1 cellular context compared by ENCODE assay signal in the genomic region with DNA sequence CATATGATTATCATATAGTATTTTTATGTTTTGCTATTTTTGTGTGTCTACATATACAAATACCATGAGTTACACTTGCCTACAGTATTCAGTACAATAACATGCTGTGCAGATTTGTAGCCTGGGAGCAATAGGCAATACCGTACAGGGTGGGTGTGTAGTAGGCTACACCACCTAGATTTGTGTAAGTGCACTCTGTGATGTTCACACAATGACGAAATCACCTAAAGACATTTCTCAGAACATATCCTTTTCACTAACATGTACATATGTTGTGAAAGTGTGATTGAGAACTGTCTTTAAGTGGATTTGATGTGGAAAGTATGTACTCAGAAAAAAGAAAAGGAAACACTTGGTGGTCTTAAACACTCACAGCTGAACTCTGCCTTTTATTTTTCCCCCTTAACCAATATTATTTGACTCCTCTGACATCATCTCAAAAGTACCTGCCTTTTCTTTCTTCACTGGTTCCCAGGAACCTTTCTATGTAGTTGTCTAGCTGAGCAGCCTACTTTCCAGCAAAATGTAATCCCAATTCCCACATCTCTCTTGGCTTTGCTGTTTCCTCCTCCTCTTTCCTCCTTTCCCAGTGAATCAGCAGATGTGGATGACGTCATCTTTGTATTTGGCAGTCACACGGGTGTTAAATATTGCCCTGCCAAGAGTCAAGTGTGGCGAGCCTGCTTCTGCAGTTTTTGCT.
TF ChIP-seq lines count a peak whose summit lies in the region.

No MANE protein-coding gene starts in this region.

TF ChIP-seq in K562, 482 proteins besides CTCF, POLR2A, EP300 and RAD21 (continued from another document and continues in another):
- TF ChIP-seq, protein P1, sequence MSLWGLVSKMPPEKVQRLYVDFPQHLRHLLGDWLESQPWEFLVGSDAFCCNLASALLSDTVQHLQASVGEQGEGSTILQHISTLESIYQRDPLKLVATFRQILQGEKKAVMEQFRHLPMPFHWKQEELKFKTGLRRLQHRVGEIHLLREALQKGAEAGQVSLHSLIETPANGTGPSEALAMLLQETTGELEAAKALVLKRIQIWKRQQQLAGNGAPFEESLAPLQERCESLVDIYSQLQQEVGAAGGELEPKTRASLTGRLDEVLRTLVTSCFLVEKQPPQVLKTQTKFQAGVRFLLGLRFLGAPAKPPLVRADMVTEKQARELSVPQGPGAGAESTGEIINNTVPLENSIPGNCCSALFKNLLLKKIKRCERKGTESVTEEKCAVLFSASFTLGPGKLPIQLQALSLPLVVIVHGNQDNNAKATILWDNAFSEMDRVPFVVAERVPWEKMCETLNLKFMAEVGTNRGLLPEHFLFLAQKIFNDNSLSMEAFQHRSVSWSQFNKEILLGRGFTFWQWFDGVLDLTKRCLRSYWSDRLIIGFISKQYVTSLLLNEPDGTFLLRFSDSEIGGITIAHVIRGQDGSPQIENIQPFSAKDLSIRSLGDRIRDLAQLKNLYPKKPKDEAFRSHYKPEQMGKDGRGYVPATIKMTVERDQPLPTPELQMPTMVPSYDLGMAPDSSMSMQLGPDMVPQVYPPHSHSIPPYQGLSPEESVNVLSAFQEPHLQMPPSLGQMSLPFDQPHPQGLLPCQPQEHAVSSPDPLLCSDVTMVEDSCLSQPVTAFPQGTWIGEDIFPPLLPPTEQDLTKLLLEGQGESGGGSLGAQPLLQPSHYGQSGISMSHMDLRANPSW (CRISPR knock-in tag; IDR thresholded peaks at IDR 0.05) = no peak
- no peak for TF ChIP-seq ZNF57 (CRISPR knock-in tag; IDR thresholded peaks at IDR 0.05)
- peak; percentile 85 for TF ChIP-seq MTA1 (IDR thresholded peaks at IDR 0.05; ENCODE audit: borderline replicate concordance)
- no peak for TF ChIP-seq DMBX1 (CRISPR knock-in tag; IDR thresholded peaks at IDR 0.05; ENCODE audit: borderline replicate concordance)
- TF ChIP-seq, protein P2, sequence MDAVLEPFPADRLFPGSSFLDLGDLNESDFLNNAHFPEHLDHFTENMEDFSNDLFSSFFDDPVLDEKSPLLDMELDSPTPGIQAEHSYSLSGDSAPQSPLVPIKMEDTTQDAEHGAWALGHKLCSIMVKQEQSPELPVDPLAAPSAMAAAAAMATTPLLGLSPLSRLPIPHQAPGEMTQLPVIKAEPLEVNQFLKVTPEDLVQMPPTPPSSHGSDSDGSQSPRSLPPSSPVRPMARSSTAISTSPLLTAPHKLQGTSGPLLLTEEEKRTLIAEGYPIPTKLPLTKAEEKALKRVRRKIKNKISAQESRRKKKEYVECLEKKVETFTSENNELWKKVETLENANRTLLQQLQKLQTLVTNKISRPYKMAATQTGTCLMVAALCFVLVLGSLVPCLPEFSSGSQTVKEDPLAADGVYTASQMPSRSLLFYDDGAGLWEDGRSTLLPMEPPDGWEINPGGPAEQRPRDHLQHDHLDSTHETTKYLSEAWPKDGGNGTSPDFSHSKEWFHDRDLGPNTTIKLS (IDR thresholded peaks at IDR 0.05; ENCODE audit: borderline replicate concordance, low read depth) = no peak
- TF ChIP-seq, protein P3, sequence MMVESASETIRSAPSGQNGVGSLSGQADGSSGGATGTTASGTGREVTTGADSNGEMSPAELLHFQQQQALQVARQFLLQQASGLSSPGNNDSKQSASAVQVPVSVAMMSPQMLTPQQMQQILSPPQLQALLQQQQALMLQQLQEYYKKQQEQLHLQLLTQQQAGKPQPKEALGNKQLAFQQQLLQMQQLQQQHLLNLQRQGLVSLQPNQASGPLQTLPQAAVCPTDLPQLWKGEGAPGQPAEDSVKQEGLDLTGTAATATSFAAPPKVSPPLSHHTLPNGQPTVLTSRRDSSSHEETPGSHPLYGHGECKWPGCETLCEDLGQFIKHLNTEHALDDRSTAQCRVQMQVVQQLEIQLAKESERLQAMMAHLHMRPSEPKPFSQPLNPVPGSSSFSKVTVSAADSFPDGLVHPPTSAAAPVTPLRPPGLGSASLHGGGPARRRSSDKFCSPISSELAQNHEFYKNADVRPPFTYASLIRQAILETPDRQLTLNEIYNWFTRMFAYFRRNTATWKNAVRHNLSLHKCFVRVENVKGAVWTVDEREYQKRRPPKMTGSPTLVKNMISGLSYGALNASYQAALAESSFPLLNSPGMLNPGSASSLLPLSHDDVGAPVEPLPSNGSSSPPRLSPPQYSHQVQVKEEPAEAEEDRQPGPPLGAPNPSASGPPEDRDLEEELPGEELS (CRISPR knock-in tag; IDR thresholded peaks at IDR 0.05; ENCODE audit: borderline replicate concordance) = no peak
- no peak for TF ChIP-seq CBX3 (IDR thresholded peaks at IDR 0.05; ENCODE audit: borderline replicate concordance in 1 of 2, low read length in 2 of 2)
- TF ChIP-seq, protein P4, sequence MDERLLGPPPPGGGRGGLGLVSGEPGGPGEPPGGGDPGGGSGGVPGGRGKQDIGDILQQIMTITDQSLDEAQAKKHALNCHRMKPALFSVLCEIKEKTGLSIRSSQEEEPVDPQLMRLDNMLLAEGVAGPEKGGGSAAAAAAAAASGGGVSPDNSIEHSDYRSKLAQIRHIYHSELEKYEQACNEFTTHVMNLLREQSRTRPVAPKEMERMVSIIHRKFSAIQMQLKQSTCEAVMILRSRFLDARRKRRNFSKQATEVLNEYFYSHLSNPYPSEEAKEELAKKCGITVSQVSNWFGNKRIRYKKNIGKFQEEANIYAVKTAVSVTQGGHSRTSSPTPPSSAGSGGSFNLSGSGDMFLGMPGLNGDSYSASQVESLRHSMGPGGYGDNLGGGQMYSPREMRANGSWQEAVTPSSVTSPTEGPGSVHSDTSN (CRISPR knock-in tag; IDR thresholded peaks at IDR 0.05; ENCODE audit: low read depth) = no peak
- TF ChIP-seq, protein P4 (tag; conservative IDR thresholded peaks at IDR 0.05; ENCODE audit: low read depth) = 0 out of 2 replicates have a peak, but pooled peaks have one; percentile 19
- no peak for TF ChIP-seq ZNF717 (CRISPR knock-in tag; IDR thresholded peaks at IDR 0.05)
- no peak for TF ChIP-seq MAFF (IDR thresholded peaks at IDR 0.05; ENCODE audit: low read length)
- no peak for TF ChIP-seq HNRNPH1 (optimal IDR thresholded peaks at IDR 0.05; ENCODE audit: low read depth, low read length)
- TF ChIP-seq NFXL1 (CRISPR knock-in tag; IDR thresholded peaks at IDR 0.05) = no peak
- TF ChIP-seq, protein P5, sequence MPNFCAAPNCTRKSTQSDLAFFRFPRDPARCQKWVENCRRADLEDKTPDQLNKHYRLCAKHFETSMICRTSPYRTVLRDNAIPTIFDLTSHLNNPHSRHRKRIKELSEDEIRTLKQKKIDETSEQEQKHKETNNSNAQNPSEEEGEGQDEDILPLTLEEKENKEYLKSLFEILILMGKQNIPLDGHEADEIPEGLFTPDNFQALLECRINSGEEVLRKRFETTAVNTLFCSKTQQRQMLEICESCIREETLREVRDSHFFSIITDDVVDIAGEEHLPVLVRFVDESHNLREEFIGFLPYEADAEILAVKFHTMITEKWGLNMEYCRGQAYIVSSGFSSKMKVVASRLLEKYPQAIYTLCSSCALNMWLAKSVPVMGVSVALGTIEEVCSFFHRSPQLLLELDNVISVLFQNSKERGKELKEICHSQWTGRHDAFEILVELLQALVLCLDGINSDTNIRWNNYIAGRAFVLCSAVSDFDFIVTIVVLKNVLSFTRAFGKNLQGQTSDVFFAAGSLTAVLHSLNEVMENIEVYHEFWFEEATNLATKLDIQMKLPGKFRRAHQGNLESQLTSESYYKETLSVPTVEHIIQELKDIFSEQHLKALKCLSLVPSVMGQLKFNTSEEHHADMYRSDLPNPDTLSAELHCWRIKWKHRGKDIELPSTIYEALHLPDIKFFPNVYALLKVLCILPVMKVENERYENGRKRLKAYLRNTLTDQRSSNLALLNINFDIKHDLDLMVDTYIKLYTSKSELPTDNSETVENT (CRISPR knock-in tag; IDR thresholded peaks at IDR 0.05) = no peak
- TF ChIP-seq RFX5 (IDR thresholded peaks at IDR 0.05; ENCODE audit: low read depth, low read length) = no peak
- TF ChIP-seq, protein P6, sequence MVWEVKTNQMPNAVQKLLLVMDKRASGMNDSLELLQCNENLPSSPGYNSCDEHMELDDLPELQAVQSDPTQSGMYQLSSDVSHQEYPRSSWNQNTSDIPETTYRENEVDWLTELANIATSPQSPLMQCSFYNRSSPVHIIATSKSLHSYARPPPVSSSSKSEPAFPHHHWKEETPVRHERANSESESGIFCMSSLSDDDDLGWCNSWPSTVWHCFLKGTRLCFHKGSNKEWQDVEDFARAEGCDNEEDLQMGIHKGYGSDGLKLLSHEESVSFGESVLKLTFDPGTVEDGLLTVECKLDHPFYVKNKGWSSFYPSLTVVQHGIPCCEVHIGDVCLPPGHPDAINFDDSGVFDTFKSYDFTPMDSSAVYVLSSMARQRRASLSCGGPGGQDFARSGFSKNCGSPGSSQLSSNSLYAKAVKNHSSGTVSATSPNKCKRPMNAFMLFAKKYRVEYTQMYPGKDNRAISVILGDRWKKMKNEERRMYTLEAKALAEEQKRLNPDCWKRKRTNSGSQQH (CRISPR knock-in tag; IDR thresholded peaks at IDR 0.05) = no peak
- no peak for TF ChIP-seq ZNF764 (CRISPR knock-in tag; IDR thresholded peaks at IDR 0.05; ENCODE audit: low read depth)
- TF ChIP-seq ZZZ3 (IDR thresholded peaks at IDR 0.05) = no peak
- TF ChIP-seq, protein P7, sequence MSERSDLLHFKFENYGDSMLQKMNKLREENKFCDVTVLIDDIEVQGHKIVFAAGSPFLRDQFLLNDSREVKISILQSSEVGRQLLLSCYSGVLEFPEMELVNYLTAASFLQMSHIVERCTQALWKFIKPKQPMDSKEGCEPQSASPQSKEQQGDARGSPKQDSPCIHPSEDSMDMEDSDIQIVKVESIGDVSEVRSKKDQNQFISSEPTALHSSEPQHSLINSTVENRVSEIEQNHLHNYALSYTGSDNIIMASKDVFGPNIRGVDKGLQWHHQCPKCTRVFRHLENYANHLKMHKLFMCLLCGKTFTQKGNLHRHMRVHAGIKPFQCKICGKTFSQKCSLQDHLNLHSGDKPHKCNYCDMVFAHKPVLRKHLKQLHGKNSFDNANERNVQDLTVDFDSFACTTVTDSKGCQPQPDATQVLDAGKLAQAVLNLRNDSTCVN (CRISPR knock-in tag; IDR thresholded peaks at IDR 0.05) = 0 out of 2 replicates have a peak, but pooled peaks have one; percentile 65
- no peak for TF ChIP-seq ARHGAP35 (IDR thresholded peaks at IDR 0.05; ENCODE audit: partially characterized antibody)
- TF ChIP-seq, protein P8, sequence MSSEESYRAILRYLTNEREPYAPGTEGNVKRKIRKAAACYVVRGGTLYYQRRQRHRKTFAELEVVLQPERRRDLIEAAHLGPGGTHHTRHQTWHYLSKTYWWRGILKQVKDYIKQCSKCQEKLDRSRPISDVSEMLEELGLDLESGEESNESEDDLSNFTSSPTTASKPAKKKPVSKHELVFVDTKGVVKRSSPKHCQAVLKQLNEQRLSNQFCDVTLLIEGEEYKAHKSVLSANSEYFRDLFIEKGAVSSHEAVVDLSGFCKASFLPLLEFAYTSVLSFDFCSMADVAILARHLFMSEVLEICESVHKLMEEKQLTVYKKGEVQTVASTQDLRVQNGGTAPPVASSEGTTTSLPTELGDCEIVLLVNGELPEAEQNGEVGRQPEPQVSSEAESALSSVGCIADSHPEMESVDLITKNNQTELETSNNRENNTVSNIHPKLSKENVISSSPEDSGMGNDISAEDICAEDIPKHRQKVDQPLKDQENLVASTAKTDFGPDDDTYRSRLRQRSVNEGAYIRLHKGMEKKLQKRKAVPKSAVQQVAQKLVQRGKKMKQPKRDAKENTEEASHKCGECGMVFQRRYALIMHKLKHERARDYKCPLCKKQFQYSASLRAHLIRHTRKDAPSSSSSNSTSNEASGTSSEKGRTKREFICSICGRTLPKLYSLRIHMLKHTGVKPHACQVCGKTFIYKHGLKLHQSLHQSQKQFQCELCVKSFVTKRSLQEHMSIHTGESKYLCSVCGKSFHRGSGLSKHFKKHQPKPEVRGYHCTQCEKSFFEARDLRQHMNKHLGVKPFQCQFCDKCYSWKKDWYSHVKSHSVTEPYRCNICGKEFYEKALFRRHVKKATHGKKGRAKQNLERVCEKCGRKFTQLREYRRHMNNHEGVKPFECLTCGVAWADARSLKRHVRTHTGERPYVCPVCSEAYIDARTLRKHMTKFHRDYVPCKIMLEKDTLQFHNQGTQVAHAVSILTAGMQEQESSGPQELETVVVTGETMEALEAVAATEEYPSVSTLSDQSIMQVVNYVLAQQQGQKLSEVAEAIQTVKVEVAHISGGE (CRISPR knock-in tag; IDR thresholded peaks at IDR 0.05) = no peak
